ENCODE assay signal across 24 cellular contexts in the genomic region with DNA sequence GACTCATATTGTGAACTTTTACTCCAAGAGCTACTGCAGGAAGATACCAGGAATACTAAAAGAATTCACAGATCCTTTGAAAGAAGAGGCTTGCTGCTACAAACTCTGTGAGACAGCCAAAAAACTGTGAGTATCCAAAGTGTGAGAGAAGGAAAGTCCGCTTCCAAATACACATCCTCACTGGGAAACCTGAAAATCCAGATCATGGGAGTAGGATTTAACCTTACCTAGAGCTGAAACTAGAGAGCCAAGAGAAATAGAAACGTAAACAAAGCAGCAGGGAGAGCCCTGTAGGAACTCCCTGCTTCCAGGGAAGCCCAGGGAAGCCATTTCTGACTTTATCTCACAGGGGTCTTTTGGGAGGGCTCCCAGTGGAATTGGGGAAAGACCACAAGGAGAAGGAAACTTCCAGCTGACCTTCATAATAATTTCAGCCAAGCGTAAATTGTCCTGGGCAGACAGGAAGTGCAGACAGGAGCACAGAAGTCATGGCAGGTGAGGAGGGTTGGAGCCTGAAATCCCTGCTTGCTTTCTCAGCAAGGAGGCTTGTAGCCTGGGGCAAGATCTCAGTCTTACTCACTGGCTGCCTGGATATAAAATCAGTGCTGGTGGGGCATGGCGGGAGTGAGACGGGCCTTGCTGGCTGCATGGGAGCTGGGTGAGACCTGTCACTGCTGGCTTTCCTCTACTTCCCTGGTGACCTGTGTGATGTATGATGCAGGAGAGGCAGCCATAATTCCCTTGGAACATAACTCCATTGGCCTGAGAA.
"Had no signal": no experiment of that assay in that cellular context is flagged by ENCODE, and none has a peak within 500 bp of the region (broad histone marks: within the 10 kb centered on the region; RNA-seq: fewer than 3 reads in every experiment).

No MANE protein-coding gene starts in this region.

- ATAC-seq: activated CD8-positive, alpha-beta T cell treated with anti-CD3 and anti-CD28 coated beads, Interleukin-2, amount 10 ng/mL, durations not matched to agents 7 days and 5 days; body of pancreas; gastroesophageal sphincter; heart right ventricle; naive thymus-derived CD8-positive, alpha-beta T cell; stimulated activated naive B cell treated with anti-CD40 and anti-IgM and Interleukin-4, amounts not matched to agents 10 μg/mL and 1 μg/mL and 100 μg/mL, for 72 hours; T-helper 17 cell had no signal

- H3K9me3 ChIP-seq: body of pancreas, colonic mucosa, uterus had no signal

- H3K4me1 Mint-ChIP-seq: stimulated activated naive B cell treated with anti-CD40 and anti-IgM and Interleukin-4, amounts not matched to agents 10 μg/mL and 1 μg/mL and 100 μg/mL, for 72 hours had no signal

- H3K4me1 ChIP-seq: colonic mucosa, gastroesophageal sphincter, heart right ventricle, right atrium auricular region, tibial artery, uterus had no signal

- DNase-seq: activated CD4-positive, alpha-beta T cell treated with anti-CD3 and anti-CD28 coated beads for 4 hours; activated CD8-positive, alpha-beta memory T cell treated with anti-CD3 and anti-CD28 coated beads, Interleukin-2, amount 50 U/mL, for 4 hours; activated CD8-positive, alpha-beta T cell treated with anti-CD3 and anti-CD28 coated beads, Interleukin-2, amount 10 ng/mL, durations not matched to agents 7 days and 5 days; activated gamma-delta T cell treated with Interleukin-2 at 50 U/mL for 16 hours; activated naive CD8-positive, alpha-beta T cell treated with anti-CD3 and anti-CD28 coated beads for 36 hours; activated T-cell treated with anti-CD3 and anti-CD28 coated beads, Interleukin-2, amount 50 U/mL, for 48 hours; amygdala; body of pancreas; central memory CD4-positive, alpha-beta T cell; colonic mucosa; effector CD8-positive, alpha-beta T cell; heart right ventricle; naive thymus-derived CD8-positive, alpha-beta T cell; stimulated activated CD4-positive, alpha-beta T cell treated with anti-CD3 and anti-CD28 coated beads, Interleukin-15, amount 100 ng/mL, for 24 hours; stimulated activated CD4-positive, alpha-beta T cell treated with anti-CD3 and anti-CD28 coated beads, Interleukin-4, amount 100 ng/mL, for 1 hour; stimulated activated naive B cell treated with anti-CD40 and anti-IgM and Interleukin-4, amounts not matched to agents 10 μg/mL and 1 μg/mL and 100 μg/mL, for 72 hours; T-helper 17 cell; tibial artery; uterus had no signal

- H3K4me3 ChIP-seq: body of pancreas, colonic mucosa, gastroesophageal sphincter, heart right ventricle, lung, right atrium auricular region, skin epidermis, tibial artery, uterus had no signal

- H3K27ac ChIP-seq: body of pancreas, colonic mucosa, gastroesophageal sphincter, heart right ventricle, right atrium auricular region, skin epidermis, tibial artery, uterus had no signal

- H3K4me3 Mint-ChIP-seq: activated CD8-positive, alpha-beta T cell treated with anti-CD3 and anti-CD28 coated beads, Interleukin-2, amount 10 ng/mL, durations not matched to agents 7 days and 5 days; activated naive CD8-positive, alpha-beta T cell treated with anti-CD3 and anti-CD28 coated beads for 36 hours; stimulated activated naive B cell treated with anti-CD40 and anti-IgM and Interleukin-4, amounts not matched to agents 10 μg/mL and 1 μg/mL and 100 μg/mL, for 72 hours; T-helper 17 cell had no signal

- H3K36me3 ChIP-seq: colonic mucosa, gastroesophageal sphincter, heart right ventricle, right atrium auricular region, tibial artery, uterus had no signal

- H3K27ac Mint-ChIP-seq: activated CD8-positive, alpha-beta T cell treated with anti-CD3 and anti-CD28 coated beads, Interleukin-2, amount 10 ng/mL, durations not matched to agents 7 days and 5 days; activated naive CD8-positive, alpha-beta T cell treated with anti-CD3 and anti-CD28 coated beads for 36 hours; progenitor cell of endocrine pancreas; stimulated activated naive B cell treated with anti-CD40 and anti-IgM and Interleukin-4, amounts not matched to agents 10 μg/mL and 1 μg/mL and 100 μg/mL, for 72 hours; T-helper 17 cell had no signal

- H3K27me3 ChIP-seq: body of pancreas, colonic mucosa, gastroesophageal sphincter, heart right ventricle, right atrium auricular region, tibial artery, uterus had no signal

- H3K27me3 Mint-ChIP-seq: activated naive CD8-positive, alpha-beta T cell treated with anti-CD3 and anti-CD28 coated beads for 36 hours; naive thymus-derived CD8-positive, alpha-beta T cell; progenitor cell of endocrine pancreas; stimulated activated naive B cell treated with anti-CD40 and anti-IgM and Interleukin-4, amounts not matched to agents 10 μg/mL and 1 μg/mL and 100 μg/mL, for 72 hours; T-helper 17 cell had no signal
